ENCODE assay signal across 8 cellular contexts in the genomic region with DNA sequence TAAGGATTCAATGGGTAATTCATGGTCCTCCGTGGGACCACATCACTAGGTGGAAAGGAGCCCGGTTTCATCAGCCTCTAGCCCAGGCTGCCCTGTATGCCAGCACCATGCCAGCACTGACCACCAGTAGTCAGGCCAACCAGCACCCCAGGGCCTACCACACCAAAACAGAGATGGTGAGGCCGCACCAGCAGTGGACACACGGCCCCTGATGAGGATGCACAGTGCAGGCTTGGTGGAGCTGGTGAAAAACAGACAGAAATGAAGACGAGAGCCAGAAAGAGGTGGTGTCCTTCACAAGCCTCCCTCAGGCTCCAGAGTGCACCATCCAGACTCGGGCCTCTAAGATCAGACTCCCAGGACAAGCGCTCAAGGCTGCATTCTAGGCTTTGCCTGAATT.
"Had no signal": no experiment of that assay in that cellular context is flagged by ENCODE, and none has a peak within 500 bp of the region (broad histone marks: within the 10 kb centered on the region; RNA-seq: fewer than 3 reads in every experiment).

No MANE protein-coding gene starts in this region.

- H3K9ac ChIP-seq: KMS-11 had no signal

- H3K36me3 ChIP-seq: HAP-1 had no signal

- H3K27ac ChIP-seq: HL-60, KMS-11 had no signal

- ATAC-seq: GM23338, HCT116, HepG2 had no signal

- H3K9me3 ChIP-seq: HAP-1 had no signal

- H3K4me3 ChIP-seq: GM23338, HAP-1 had no signal

- DNase-seq: HFFc6, KBM-7 had no signal

- H3K4me1 ChIP-seq: HAP-1 had no signal

- H2AFZ ChIP-seq: GM23338 had no signal

- H3K4me2 ChIP-seq: GM23338, KMS-11 had no signal
